Comparison of ENCODE assay signal across 1 cellular context in genomic region chr6:157787080-157787479, GRCh38.
TF ChIP-seq lines count a peak whose summit lies in the region.

No MANE protein-coding gene starts in this region.

TF ChIP-seq in HepG2, 621 proteins besides CTCF, POLR2A, EP300 and RAD21 (continued from another document and continues in another):
- TF ChIP-seq ZNF362 (CRISPR knock-in tag; IDR thresholded peaks at IDR 0.05; ENCODE audit: borderline replicate concordance): 0 out of 2 replicates have a peak, but pooled peaks have one; percentile 26
- no peak for TF ChIP-seq ZBTB1 (CRISPR knock-in tag; IDR thresholded peaks at IDR 0.05; ENCODE audit: borderline replicate concordance)
- TF ChIP-seq SP5 (CRISPR knock-in tag; IDR thresholded peaks at IDR 0.05; ENCODE audit: borderline replicate concordance, low read depth): no peak
- no peak for TF ChIP-seq THAP9 (CRISPR knock-in tag; IDR thresholded peaks at IDR 0.05; ENCODE audit: borderline replicate concordance)
- TF ChIP-seq REST (IDR thresholded peaks at IDR 0.05; ENCODE audit: borderline replicate concordance in 1 of 2, low read depth in 1 of 2, low read length in 2 of 2): no peak
- no peak for TF ChIP-seq ZFX (CRISPR knock-in tag; IDR thresholded peaks at IDR 0.05; ENCODE audit: low read depth)
- TF ChIP-seq XRCC5 (optimal IDR thresholded peaks at IDR 0.05; ENCODE audit: low read length): peak; percentile 59
- no peak for TF ChIP-seq ISX (CRISPR knock-in tag; conservative IDR thresholded peaks at IDR 0.05)
- TF ChIP-seq ZNF17 (CRISPR knock-in tag; IDR thresholded peaks at IDR 0.05): 0 out of 2 replicates have a peak, but pooled peaks have one; percentile 58
- TF ChIP-seq CCDC6 (CRISPR knock-in tag; IDR thresholded peaks at IDR 0.05): no peak
- no peak for TF ChIP-seq SNAI1 (CRISPR knock-in tag; IDR thresholded peaks at IDR 0.05; ENCODE audit: borderline replicate concordance)
- TF ChIP-seq NFYB (CRISPR knock-in tag; IDR thresholded peaks at IDR 0.05): peak; percentile 28
- no peak for TF ChIP-seq ZNF484 (CRISPR knock-in tag; IDR thresholded peaks at IDR 0.05; ENCODE audit: borderline replicate concordance, low read depth)
- TF ChIP-seq ZKSCAN1 (IDR thresholded peaks at IDR 0.05; ENCODE audit: low read length): no peak
- no peak for TF ChIP-seq ZMYM3 (CRISPR knock-in tag; IDR thresholded peaks at IDR 0.05)
- TF ChIP-seq MTF1 (CRISPR knock-in tag; IDR thresholded peaks at IDR 0.05): no peak
- no peak for TF ChIP-seq SOX6 (IDR thresholded peaks at IDR 0.05)
- TF ChIP-seq SOX6 (CRISPR knock-in tag; IDR thresholded peaks at IDR 0.05): peak; percentile 33; the same call in 1 of the 2 replicates
- no peak for TF ChIP-seq PHB2 (IDR thresholded peaks at IDR 0.05; ENCODE audit: partially characterized antibody)
- TF ChIP-seq HMG20A (CRISPR knock-in tag; IDR thresholded peaks at IDR 0.05; ENCODE audit: borderline replicate concordance): peak; percentile 48; the same call in 1 of the 2 replicates
- no peak for TF ChIP-seq SMARCC2 (IDR thresholded peaks at IDR 0.05)
- TF ChIP-seq, protein P1, sequence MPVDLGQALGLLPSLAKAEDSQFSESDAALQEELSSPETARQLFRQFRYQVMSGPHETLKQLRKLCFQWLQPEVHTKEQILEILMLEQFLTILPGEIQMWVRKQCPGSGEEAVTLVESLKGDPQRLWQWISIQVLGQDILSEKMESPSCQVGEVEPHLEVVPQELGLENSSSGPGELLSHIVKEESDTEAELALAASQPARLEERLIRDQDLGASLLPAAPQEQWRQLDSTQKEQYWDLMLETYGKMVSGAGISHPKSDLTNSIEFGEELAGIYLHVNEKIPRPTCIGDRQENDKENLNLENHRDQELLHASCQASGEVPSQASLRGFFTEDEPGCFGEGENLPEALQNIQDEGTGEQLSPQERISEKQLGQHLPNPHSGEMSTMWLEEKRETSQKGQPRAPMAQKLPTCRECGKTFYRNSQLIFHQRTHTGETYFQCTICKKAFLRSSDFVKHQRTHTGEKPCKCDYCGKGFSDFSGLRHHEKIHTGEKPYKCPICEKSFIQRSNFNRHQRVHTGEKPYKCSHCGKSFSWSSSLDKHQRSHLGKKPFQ (CRISPR knock-in tag; IDR thresholded peaks at IDR 0.05; ENCODE audit: insufficient replicate concordance): no peak
- no peak for TF ChIP-seq MYC (CRISPR knock-in tag; IDR thresholded peaks at IDR 0.05; ENCODE audit: borderline replicate concordance)
- no peak for TF ChIP-seq GZF1 (CRISPR knock-in tag; IDR thresholded peaks at IDR 0.05)
- peak; percentile 59; the same call in 1 of the 2 replicates for TF ChIP-seq ELF1 (CRISPR knock-in tag; IDR thresholded peaks at IDR 0.05)
- TF ChIP-seq, protein P2, sequence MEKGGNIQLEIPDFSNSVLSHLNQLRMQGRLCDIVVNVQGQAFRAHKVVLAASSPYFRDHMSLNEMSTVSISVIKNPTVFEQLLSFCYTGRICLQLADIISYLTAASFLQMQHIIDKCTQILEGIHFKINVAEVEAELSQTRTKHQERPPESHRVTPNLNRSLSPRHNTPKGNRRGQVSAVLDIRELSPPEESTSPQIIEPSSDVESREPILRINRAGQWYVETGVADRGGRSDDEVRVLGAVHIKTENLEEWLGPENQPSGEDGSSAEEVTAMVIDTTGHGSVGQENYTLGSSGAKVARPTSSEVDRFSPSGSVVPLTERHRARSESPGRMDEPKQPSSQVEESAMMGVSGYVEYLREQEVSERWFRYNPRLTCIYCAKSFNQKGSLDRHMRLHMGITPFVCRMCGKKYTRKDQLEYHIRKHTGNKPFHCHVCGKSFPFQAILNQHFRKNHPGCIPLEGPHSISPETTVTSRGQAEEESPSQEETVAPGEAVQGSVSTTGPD (CRISPR knock-in tag; IDR thresholded peaks at IDR 0.05): no peak
- TF ChIP-seq CBFB (CRISPR knock-in tag; IDR thresholded peaks at IDR 0.05): no peak
- no peak for TF ChIP-seq ZNF451 (CRISPR knock-in tag; IDR thresholded peaks at IDR 0.05)
- no peak for TF ChIP-seq PTBP1 (IDR thresholded peaks at IDR 0.05; ENCODE audit: low read depth, low read length, poor library complexity, severe bottlenecking)
- no peak for TF ChIP-seq ZBTB44 (CRISPR knock-in tag; IDR thresholded peaks at IDR 0.05)
- TF ChIP-seq, protein P3, sequence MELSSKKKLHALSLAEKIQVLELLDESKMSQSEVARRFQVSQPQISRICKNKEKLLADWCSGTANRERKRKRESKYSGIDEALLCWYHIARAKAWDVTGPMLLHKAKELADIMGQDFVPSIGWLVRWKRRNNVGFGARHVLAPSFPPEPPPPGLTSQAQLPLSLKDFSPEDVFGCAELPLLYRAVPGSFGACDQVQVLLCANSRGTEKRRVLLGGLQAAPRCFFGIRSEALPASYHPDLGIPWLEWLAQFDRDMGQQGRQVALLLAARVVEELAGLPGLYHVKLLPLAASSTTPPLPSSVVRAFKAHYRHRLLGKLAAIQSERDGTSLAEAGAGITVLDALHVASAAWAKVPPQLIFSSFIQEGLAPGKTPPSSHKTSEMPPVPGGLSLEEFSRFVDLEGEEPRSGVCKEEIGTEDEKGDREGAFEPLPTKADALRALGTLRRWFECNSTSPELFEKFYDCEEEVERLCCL (CRISPR knock-in tag; IDR thresholded peaks at IDR 0.05; ENCODE audit: borderline replicate concordance): no peak
- TF ChIP-seq SNAPC2 (CRISPR knock-in tag; IDR thresholded peaks at IDR 0.05): no peak
- TF ChIP-seq, protein P4, sequence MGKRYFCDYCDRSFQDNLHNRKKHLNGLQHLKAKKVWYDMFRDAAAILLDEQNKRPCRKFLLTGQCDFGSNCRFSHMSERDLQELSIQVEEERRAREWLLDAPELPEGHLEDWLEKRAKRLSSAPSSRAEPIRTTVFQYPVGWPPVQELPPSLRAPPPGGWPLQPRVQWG (CRISPR knock-in tag; IDR thresholded peaks at IDR 0.05; ENCODE audit: borderline replicate concordance, low read depth): no peak
- 0 out of 2 replicates have a peak, but pooled peaks have one; percentile 30 for TF ChIP-seq YEATS2 (CRISPR knock-in tag; IDR thresholded peaks at IDR 0.05; ENCODE audit: borderline replicate concordance)
- no peak for TF ChIP-seq ZNF33A (CRISPR knock-in tag; IDR thresholded peaks at IDR 0.05; ENCODE audit: borderline replicate concordance)
- no peak for TF ChIP-seq HMG20B (CRISPR knock-in tag; conservative IDR thresholded peaks at IDR 0.05)
- TF ChIP-seq, protein P5, sequence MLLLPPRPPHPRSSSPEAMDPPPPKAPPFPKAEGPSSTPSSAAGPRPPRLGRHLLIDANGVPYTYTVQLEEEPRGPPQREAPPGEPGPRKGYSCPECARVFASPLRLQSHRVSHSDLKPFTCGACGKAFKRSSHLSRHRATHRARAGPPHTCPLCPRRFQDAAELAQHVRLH (CRISPR knock-in tag; IDR thresholded peaks at IDR 0.05; ENCODE audit: borderline replicate concordance, low read depth): no peak
- no peak for TF ChIP-seq CAMTA2 (CRISPR knock-in tag; IDR thresholded peaks at IDR 0.05; ENCODE audit: borderline replicate concordance)
- TF ChIP-seq SRSF1 (optimal IDR thresholded peaks at IDR 0.05; ENCODE audit: low read depth, low read length): no peak
- no peak for TF ChIP-seq HNRNPUL1 (IDR thresholded peaks at IDR 0.05; ENCODE audit: low read depth, low read length)
- no peak for TF ChIP-seq ZNF234 (CRISPR knock-in tag; conservative IDR thresholded peaks at IDR 0.05)
- TF ChIP-seq KDM5A (IDR thresholded peaks at IDR 0.05; ENCODE audit: borderline replicate concordance, low read length): no peak
- no peak for TF ChIP-seq ZNF280D (CRISPR knock-in tag; IDR thresholded peaks at IDR 0.05)
- no peak for TF ChIP-seq HDAC2 (CRISPR knock-in tag; IDR thresholded peaks at IDR 0.05)
- no peak for TF ChIP-seq ZNF124 (CRISPR knock-in tag; IDR thresholded peaks at IDR 0.05)
- TF ChIP-seq, protein P6, sequence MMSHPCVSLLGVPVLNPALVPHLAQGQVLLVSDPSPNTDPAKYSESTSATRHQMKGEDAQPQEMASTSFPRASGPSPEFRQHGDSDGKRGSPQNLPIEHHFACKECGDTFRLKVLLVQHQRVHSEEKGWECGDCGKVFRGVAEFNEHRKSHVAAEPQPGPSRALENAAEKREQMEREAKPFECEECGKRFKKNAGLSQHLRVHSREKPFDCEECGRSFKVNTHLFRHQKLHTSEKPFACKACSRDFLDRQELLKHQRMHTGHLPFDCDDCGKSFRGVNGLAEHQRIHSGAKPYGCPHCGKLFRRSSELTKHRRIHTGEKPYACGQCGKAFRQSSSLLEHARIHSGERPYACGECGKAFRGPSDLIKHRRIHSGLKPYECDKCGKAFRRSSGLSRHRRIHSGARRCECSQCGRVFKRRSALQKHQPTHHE (CRISPR knock-in tag; IDR thresholded peaks at IDR 0.05; ENCODE audit: borderline replicate concordance): no peak
- TF ChIP-seq NAIF1 (CRISPR knock-in tag; IDR thresholded peaks at IDR 0.05; ENCODE audit: borderline replicate concordance): no peak
- TF ChIP-seq JUNB (CRISPR knock-in tag; IDR thresholded peaks at IDR 0.05; ENCODE audit: borderline replicate concordance): no peak
